ENCODE assay signal across 1 cellular context in genomic region chr17:77088455-77089117, GRCh38.
TF ChIP-seq lines count a peak whose summit lies in the region.

No MANE protein-coding gene starts in this region.

TF ChIP-seq in H1, 55 proteins besides CTCF, POLR2A, EP300 and RAD21 (continued from another document):
- TF ChIP-seq PHF8 (conservative IDR thresholded peaks at IDR 0.05; ENCODE audit: low read depth, low read length) (peak; percentile 83), TEAD4 (IDR thresholded peaks at IDR 0.05; ENCODE audit: low read depth, low read length) (peak; percentile 57), SIX5 (IDR thresholded peaks at IDR 0.05; ENCODE audit: low read depth, low read length) (no peak; the same call in 1 of the 2 replicates), CREB1 (IDR thresholded peaks at IDR 0.05) (peak; percentile 81), ATF3 (IDR thresholded peaks at IDR 0.05; ENCODE audit: insufficient read depth, low read depth, low read length) (peak; percentile 57; the same call in 1 of the 2 replicates), GTF2F1 (IDR thresholded peaks at IDR 0.05; ENCODE audit: borderline replicate concordance, low read depth, low read length) (peak; percentile 92), POLR2AphosphoS5 (IDR thresholded peaks at IDR 0.05; ENCODE audit: low read depth, low read length) (peak; percentile 94), SIN3A (conservative IDR thresholded peaks at IDR 0.05 in 1 of 2, IDR thresholded peaks at IDR 0.05 in 1 of 2; ENCODE audit: low read depth in 1 of 2, low read length in 2 of 2) (peak; percentile 31 to 90; a peak in 1 of 4 replicates), RNF2 (IDR thresholded peaks at IDR 0.05; ENCODE audit: borderline replicate concordance, low read depth, low read length, missing control alignments, poor library complexity, severe bottlenecking) (no peak), SRF (IDR thresholded peaks at IDR 0.05; ENCODE audit: low read depth, low read length) (no peak), EGR1 (IDR thresholded peaks at IDR 0.05; ENCODE audit: borderline replicate concordance, low read depth, low read length) (peak; percentile 98), JUND (IDR thresholded peaks at IDR 0.05; ENCODE audit: low read length) (peak; percentile 90), BACH1 (IDR thresholded peaks at IDR 0.05; ENCODE audit: low read length) (peak; percentile 55; the same call in 1 of the 2 replicates), CTBP2 (IDR thresholded peaks at IDR 0.05; ENCODE audit: borderline replicate concordance, insufficient read depth, insufficient read length, low read length) (no peak), SP2 (IDR thresholded peaks at IDR 0.05; ENCODE audit: low read length) (peak; percentile 82), KDM5A (IDR thresholded peaks at IDR 0.05; ENCODE audit: low read length) (0 out of 2 replicates have a peak, but pooled peaks have one; percentile 14), RFX5 (IDR thresholded peaks at IDR 0.05; ENCODE audit: borderline replicate concordance, low read depth, low read length) (no peak), TCF12 (IDR thresholded peaks at IDR 0.05; ENCODE audit: low read depth, low read length) (no peak), RBBP5 (IDR thresholded peaks at IDR 0.05; ENCODE audit: borderline replicate concordance, low read depth, low read length) (0 out of 2 replicates have a peak, but pooled peaks have one; percentile 68), TAF7 (optimal IDR thresholded peaks at IDR 0.05; ENCODE audit: borderline replicate concordance, low read depth, low read length) (peak; percentile 89), RXRA (IDR thresholded peaks at IDR 0.05; ENCODE audit: insufficient read depth, low read depth, low read length) (no peak), ATF2 (IDR thresholded peaks at IDR 0.05; ENCODE audit: low read length) (peak; percentile 63; the same call in 1 of the 2 replicates), MAFK (IDR thresholded peaks at IDR 0.05; ENCODE audit: low read depth, low read length) (peak; percentile 79; the same call in 1 of the 2 replicates), MAX (IDR thresholded peaks at IDR 0.05) (peak; percentile 99), KDM4A (IDR thresholded peaks at IDR 0.05; ENCODE audit: low read depth, low read length, severe bottlenecking) (peak; percentile 88), SP4 (IDR thresholded peaks at IDR 0.05; ENCODE audit: low read length) (peak; percentile 58; the same call in 1 of the 2 replicates), NANOG (IDR thresholded peaks at IDR 0.05; ENCODE audit: insufficient read depth, low read depth, low read length, poor library complexity, severe bottlenecking) (peak; percentile 12), CHD2 (IDR thresholded peaks at IDR 0.05; ENCODE audit: low read length) (0 out of 2 replicates have a peak, but pooled peaks have one; percentile 48), KDM1A (IDR thresholded peaks at IDR 0.05; ENCODE audit: borderline replicate concordance, low read length) (no peak), TBP (IDR thresholded peaks at IDR 0.05; ENCODE audit: low read depth, low read length) (peak; percentile 83; the same call in 1 of the 2 replicates), TAF1 (IDR thresholded peaks at IDR 0.05; ENCODE audit: low read depth, low read length) (peak; percentile 90), E2F6 (IDR thresholded peaks at IDR 0.05) (peak; percentile 96), ASH2L (IDR thresholded peaks at IDR 0.05; ENCODE audit: low read length) (peak; percentile 46)
